In genomic region chr7:132063800-132064199, GRCh38 we compare ENCODE assay signal across 31 cellular contexts.
"Had no signal": no experiment of that assay in that cellular context is flagged by ENCODE, and none has a peak within 500 bp of the region (broad histone marks: within the 10 kb centered on the region; RNA-seq: fewer than 3 reads in every experiment).

No MANE protein-coding gene starts in this region.

- H3K36me3 ChIP-seq: cardiac muscle cell, Peyer's patch, SJSA1 had no signal

- DNase-seq: activated B cell treated with CpG ODN at 0.5 μM for 24 hours; activated CD4-positive, alpha-beta memory T cell treated with anti-CD3 and anti-CD28 coated beads, Interleukin-2, amount 10 ng/mL, durations not matched to agents 7 days and 5 days; activated CD4-positive, alpha-beta T cell treated with anti-CD3 and anti-CD28 coated beads for 1 hour; activated CD4-positive, alpha-beta T cell treated with anti-CD3 and anti-CD28 coated beads for 48 hours; activated effector memory CD4-positive, alpha-beta T cell treated with anti-CD3 and anti-CD28 coated beads, Interleukin-2, amount 50 U/mL, for 16 hours; activated naive CD4-positive, alpha-beta T cell treated with anti-CD3 and anti-CD28 coated beads for 36 hours; activated T-cell treated with anti-CD3 and anti-CD28 coated beads, Interleukin-2, amount 50 U/mL, for 48 hours; MM.1S; MV-4-11; NCI-H1092; NCI-H1436 treated with DMSO at 0.1 percent for 48 hours; NCI-H187; NCI-H2029 treated with DMSO at 0.1 percent for 48 hours; NCI-H2107; NCI-H2171; NCI-H510A; NCI-H526; NCI-H748 treated with DMSO at 0.1 percent for 48 hours; NK-92 treated with Interleukin-12 subunit alpha and Interleukin-12 subunit beta, amount 100 ng/mL, for 24 hours; Peyer's patch; RPMI8226; SHP77 treated with DMSO at 0.1 percent for 48 hours; SW 1271; T-helper 1 cell; T-helper 2 cell; T-helper 9 cell had no signal

- ATAC-seq: activated naive CD4-positive, alpha-beta T cell treated with anti-CD3 and anti-CD28 coated beads, Interleukin-2, amount 50 U/mL, for 72 hours; PC-3 had no signal

- H3K4me3 ChIP-seq: cardiac muscle cell, Peyer's patch, SJSA1 had no signal

- H3K27ac ChIP-seq: cardiac muscle cell, KMS-11, Peyer's patch, SJSA1 had no signal

- H3K4me2 ChIP-seq: KMS-11 had no signal

- H3K27me3 ChIP-seq: cardiac muscle cell, Peyer's patch, SJSA1 had no signal

- H3K9me3 ChIP-seq: Peyer's patch, SJSA1 had no signal
